In genomic region chr7:35036361-35037171, GRCh38 we compare ENCODE assay signal across 8 cellular contexts. TPM values are rescaled to one million over a fixed set of nuclear protein-coding genes. Genes with fewer than 3 reads are reported as not detected.
DNase-seq lines count a peak whose midpoint lies in the region; ATAC-seq and TF ChIP-seq lines count a peak whose summit lies in the region.

No MANE protein-coding gene starts in this region.

- 1% methylated on average over 61 of the region's 61 CpGs for WGBS in ectodermal cell, 2 experiments
- WGBS in lower leg skin, 2 donors: 0 to 1% methylated on average over 47 to 57 of the region's 61 CpGs

- no peak for TF ChIP-seq CTCF in lower leg skin (IDR thresholded peaks at IDR 0.05)

- peaks cover 13% of the 10 kb centered on the region for H3K4me1 ChIP-seq in ectodermal cell (ENCODE audit: control insufficient read depth, insufficient read depth, low read length)

- H3K9me3 ChIP-seq in ectodermal cell (ENCODE audit: control insufficient read depth, low read length): no peaks in the 10 kb centered on the region

- H3K27me3 ChIP-seq in ectodermal cell (ENCODE audit: control insufficient read depth, insufficient read depth, low read length, poor library complexity, severe bottlenecking): no peaks in the 10 kb centered on the region

- intact Hi-C loops in lower leg skin (cut with DNase I; ENCODE audit: low total_unique reads): no loop called here

- in situ Hi-C loops in G401 (cut with HindIII; ENCODE audit: low sequenced_read_pairs): no loop called here

- peak overlapping the region; percentile 79 for H3K27ac ChIP-seq in ectodermal cell (ENCODE audit: insufficient read depth, low read depth, low read length, poor library complexity, severe bottlenecking)

- no peaks in the 10 kb centered on the region for H3K36me3 ChIP-seq in ectodermal cell (ENCODE audit: control insufficient read depth, insufficient read depth, low read length)

- DNase-seq in G401 (ENCODE audit: low spot score) (peak; percentile 70), NCI-H226 (peak; percentile 78), lower leg skin (ENCODE audit: low spot score in 2 of 2) (peak; percentile 19 to 93), NCI-H1436 (lab: John Stamatoyannopoulos, UW) (no peak)
- peak; percentile 7 to 19 for DNase-seq in activated CD4-positive, alpha-beta T cell treated with anti-CD3 and anti-CD28 coated beads, Interleukin-2, amount 50 U/mL, for 24 hours (ENCODE audit: low read depth in 1 of 2, low spot score in 1 of 2)
- peak; percentile 4 to 11 for DNase-seq in stimulated activated CD8-positive, alpha-beta memory T cell treated with anti-CD3 and anti-CD28 coated beads, Interleukin-15, amount 100 ng/mL, for 48 hours (ENCODE audit: low read depth in 2 of 2)

- no peak for TF ChIP-seq POLR2A in lower leg skin (IDR thresholded peaks at IDR 0.05)

- peak; percentile 17 for ATAC-seq in HG02610 (IDR thresholded peaks at IDR 0.05; ENCODE audit: unreplicated experiment)

- peak overlapping the region; percentile 80 for H3K4me3 ChIP-seq in ectodermal cell (ENCODE audit: insufficient read depth, low read depth, low read length)
- H3K4me3 ChIP-seq in lower leg skin (ENCODE audit: low read depth, poor library complexity, severe bottlenecking): peak overlapping the region; percentile 85

RNA-seq across cellular contexts. Expression of gene DPY19L1, which starts 0.7 kb away (rescaled TPM):
- 17.3 and 18.5 TPM in 2 replicates for total RNA-seq in G401 (2014; rRNA removed; shearing (Covaris generic))
- polyA plus RNA-seq in ectodermal cell (2013, experiment 1 of 4): 62.7 TPM
- polyA plus RNA-seq in ectodermal cell (2013, experiment 2 of 4): 82.1 TPM
- polyA plus RNA-seq in ectodermal cell (2013, experiment 3 of 4): 61.1 TPM
- 70.4 TPM for polyA plus RNA-seq in ectodermal cell (2013, experiment 4 of 4)
- total RNA-seq in lower leg skin: 1 to 10 TPM; 3.8 to 7.3 (median 5.0) TPM
